Comparison of ENCODE assay signal across 24 cellular contexts in genomic region chr11:96109265-96110030, GRCh38.
"Had no signal": no experiment of that assay in that cellular context is flagged by ENCODE, and none has a peak within 500 bp of the region (broad histone marks: within the 10 kb centered on the region; RNA-seq: fewer than 3 reads in every experiment).

No MANE protein-coding gene starts in this region.

- ATAC-seq: activated CD4-positive, alpha-beta T cell treated with anti-CD3 and anti-CD28 coated beads for 36 hours; activated naive CD4-positive, alpha-beta T cell treated with anti-CD3 and anti-CD28 coated beads, Interleukin-2, amount 50 U/mL, for 72 hours; heart right ventricle; naive thymus-derived CD8-positive, alpha-beta T cell; pancreas; sciatic nerve; stimulated activated effector memory CD8-positive, alpha-beta T cell treated with anti-CD3 and anti-CD28 coated beads, Interleukin-12 subunit alpha, Interleukin-12 subunit beta, amount 100 ng/mL, for 72 hours; WTC11 had no signal

- H3K9me3 Mint-ChIP-seq: activated CD4-positive, alpha-beta memory T cell treated with anti-CD3 and anti-CD28 coated beads for 36 hours; activated T-helper 1 cell treated with anti-CD3 and anti-CD28 coated beads, Interleukin-12 subunit alpha, Interleukin-12 subunit beta, Interleukin-2, Interleukin-4 antibody, amounts not matched to agents 30 ng/mL and 10 ng/mL and 1 ng/mL, durations not matched to agents 14 hours and 24 hours and 36 hours; endodermal cell; immature natural killer cell; naive thymus-derived CD8-positive, alpha-beta T cell; stimulated activated effector memory CD8-positive, alpha-beta T cell treated with anti-CD3 and anti-CD28 coated beads, Interleukin-12 subunit alpha, Interleukin-12 subunit beta, amount 100 ng/mL, for 72 hours; T-helper 2 cell treated with Interferon-gamma antibody and Interleukin-4, amounts not matched to agents 5 μg/mL and 100 μg/mL, for 36 hours; type B pancreatic cell; WTC11 had no signal

- H3K4me1 ChIP-seq: pancreas had no signal

- H3K4me3 Mint-ChIP-seq: activated CD4-positive, alpha-beta memory T cell treated with anti-CD3 and anti-CD28 coated beads for 36 hours; activated CD4-positive, alpha-beta T cell treated with anti-CD3 and anti-CD28 coated beads for 36 hours; activated T-helper 1 cell treated with anti-CD3 and anti-CD28 coated beads, Interleukin-12 subunit alpha, Interleukin-12 subunit beta, Interleukin-2, Interleukin-4 antibody, amounts not matched to agents 30 ng/mL and 10 ng/mL and 1 ng/mL, durations not matched to agents 14 hours and 24 hours and 36 hours; endodermal cell; immature natural killer cell; stimulated activated effector memory CD8-positive, alpha-beta T cell treated with anti-CD3 and anti-CD28 coated beads, Interleukin-12 subunit alpha, Interleukin-12 subunit beta, amount 100 ng/mL, for 72 hours; T-helper 2 cell treated with Interferon-gamma antibody and Interleukin-4, amounts not matched to agents 5 μg/mL and 100 μg/mL, for 36 hours; type B pancreatic cell; WTC11 had no signal

- H3K4me3 ChIP-seq: adrenal gland, dorsolateral prefrontal cortex, heart right ventricle, pancreas, stomach had no signal

- H3K27me3 ChIP-seq: adrenal gland, dorsolateral prefrontal cortex, heart right ventricle, pancreas, stomach had no signal

- H3K27ac ChIP-seq: adrenal gland, dorsolateral prefrontal cortex, heart right ventricle, pancreas, stomach had no signal

- H3K27ac Mint-ChIP-seq: activated CD4-positive, alpha-beta memory T cell treated with anti-CD3 and anti-CD28 coated beads for 36 hours; activated CD4-positive, alpha-beta T cell treated with anti-CD3 and anti-CD28 coated beads for 36 hours; activated naive CD4-positive, alpha-beta T cell treated with anti-CD3 and anti-CD28 coated beads, Interleukin-2, amount 50 U/mL, for 72 hours; activated T-helper 1 cell treated with anti-CD3 and anti-CD28 coated beads, Interleukin-12 subunit alpha, Interleukin-12 subunit beta, Interleukin-2, Interleukin-4 antibody, amounts not matched to agents 30 ng/mL and 10 ng/mL and 1 ng/mL, durations not matched to agents 14 hours and 24 hours and 36 hours; endodermal cell; immature natural killer cell; stimulated activated effector memory CD8-positive, alpha-beta T cell treated with anti-CD3 and anti-CD28 coated beads, Interleukin-12 subunit alpha, Interleukin-12 subunit beta, amount 100 ng/mL, for 72 hours; T-helper 2 cell treated with Interferon-gamma antibody and Interleukin-4, amounts not matched to agents 5 μg/mL and 100 μg/mL, for 36 hours; type B pancreatic cell; WTC11 had no signal

- DNase-seq: activated CD4-positive, alpha-beta memory T cell treated with anti-CD3 and anti-CD28 coated beads for 36 hours; activated CD4-positive, alpha-beta T cell treated with anti-CD3 and anti-CD28 coated beads for 36 hours; activated gamma-delta T cell treated with Interleukin-2 at 50 U/mL for 16 hours; activated T-cell treated with anti-CD3 and anti-CD28 coated beads for 4 hours; adrenal gland; caudate nucleus; dorsolateral prefrontal cortex; endodermal cell; erythroblast; heart right ventricle; immature natural killer cell; naive thymus-derived CD8-positive, alpha-beta T cell; pancreas; stimulated activated CD4-positive, alpha-beta T cell treated with anti-CD3 and anti-CD28 coated beads, Interleukin-4, amount 100 ng/mL, for 24 hours; stomach had no signal

- H3K27me3 Mint-ChIP-seq: activated CD4-positive, alpha-beta memory T cell treated with anti-CD3 and anti-CD28 coated beads for 36 hours; activated CD4-positive, alpha-beta T cell treated with anti-CD3 and anti-CD28 coated beads for 36 hours; naive thymus-derived CD8-positive, alpha-beta T cell; type B pancreatic cell had no signal

- H3K36me3 ChIP-seq: adrenal gland, heart right ventricle, pancreas, stomach had no signal

- FAIRE-seq: colon, pancreas, TTC549 had no signal

- H3K9me3 ChIP-seq: adrenal gland, heart right ventricle, pancreas, stomach had no signal

- H3K36me3 Mint-ChIP-seq: stimulated activated effector memory CD8-positive, alpha-beta T cell treated with anti-CD3 and anti-CD28 coated beads, Interleukin-12 subunit alpha, Interleukin-12 subunit beta, amount 100 ng/mL, for 72 hours; WTC11 had no signal
